12 cellular contexts compared by ENCODE assay signal in genomic region chr1:156781585-156782186, GRCh38. TPM values are rescaled to one million over a fixed set of nuclear protein-coding genes. Genes with fewer than 3 reads are reported as not detected.
A peak's percentile ranks its signal among the peaks of the same experiment; 100 is the strongest.
DNase-seq lines count a peak whose midpoint lies in the region; ATAC-seq and TF ChIP-seq lines count a peak whose summit lies in the region.
"Had no signal": no experiment of that assay in that cellular context is flagged by ENCODE, and none has a peak within 500 bp of the region (broad histone marks: within the 10 kb centered on the region; RNA-seq: fewer than 3 reads in every experiment).

No MANE protein-coding gene starts in this region.

- H3K27me3 Mint-ChIP-seq in activated T-cell treated with anti-CD3 and anti-CD28 coated beads, Interleukin-2, amount 50 U/mL, for 72 hours (ENCODE audit: low read depth), result no peaks in the 10 kb centered on the region
- no peaks in the 10 kb centered on the region for H3K27me3 Mint-ChIP-seq in stimulated activated memory B cell treated with anti-CD40 and anti-IgM and Interleukin-4, amounts not matched to agents 10 μg/mL and 1 μg/mL and 100 μg/mL, for 72 hours

- H3K27me3 ChIP-seq in gastroesophageal sphincter, result no peaks in the 10 kb centered on the region
- H3K27me3 ChIP-seq in Karpas-422 (ENCODE audit: low read length), result no peaks in the 10 kb centered on the region
- H3K27me3 ChIP-seq: vagina had no signal

- peaks cover 2 to 16% of the 10 kb centered on the region in 2 donors for H3K36me3 Mint-ChIP-seq in activated T-cell treated with anti-CD3 and anti-CD28 coated beads, Interleukin-2, amount 50 U/mL, for 72 hours (ENCODE audit: insufficient read depth in 2 of 2)
- H3K36me3 Mint-ChIP-seq in stimulated activated memory B cell treated with anti-CD40 and anti-IgM and Interleukin-4, amounts not matched to agents 10 μg/mL and 1 μg/mL and 100 μg/mL, for 72 hours, result peaks cover 50% of the 10 kb centered on the region

- no peak overlapping the region for H2AFZ ChIP-seq in Karpas-422 (ENCODE audit: low read length)

- peaks cover 12% of the 10 kb centered on the region; the same call in 1 of the 2 replicates for H4K20me1 ChIP-seq in Karpas-422 (ENCODE audit: insufficient read depth, low read depth, low read length)

- no peak for TF ChIP-seq POLR2A in gastroesophageal sphincter (IDR thresholded peaks at IDR 0.05)

- peak overlapping the region; percentile 29 for H3K27ac Mint-ChIP-seq in activated T-cell treated with anti-CD3 and anti-CD28 coated beads, Interleukin-2, amount 50 U/mL, for 72 hours
- peak overlapping the region; percentile 52 for H3K27ac Mint-ChIP-seq in stimulated activated memory B cell treated with anti-CD40 and anti-IgM and Interleukin-4, amounts not matched to agents 10 μg/mL and 1 μg/mL and 100 μg/mL, for 72 hours

- H3K9me2 ChIP-seq in Karpas-422 (replicated peaks; ENCODE audit: insufficient read depth, low read length), result no peaks in the 10 kb centered on the region

- TF ChIP-seq EP300 in gastroesophageal sphincter (IDR thresholded peaks at IDR 0.05), result no peak

- H3K79me2 ChIP-seq in Karpas-422 (ENCODE audit: low read length), result peaks cover 73% of the 10 kb centered on the region

- no peak for DNase-seq in activated T-cell treated with anti-CD3 and anti-CD28 coated beads, Interleukin-2, amount 50 U/mL, for 72 hours
- no peak for DNase-seq in activated T-cell treated with anti-CD3 and anti-CD28 coated beads for 4 hours
- peak; percentile 89 for DNase-seq in amniotic epithelial cell (ENCODE audit: low read depth)
- no peak for DNase-seq in nucleus accumbens (lab: John Stamatoyannopoulos, UW)
- DNase-seq in Karpas-422, result no peak
- DNase-seq in inferior parietal cortex (ENCODE audit: extremely low spot score), result no peak
- DNase-seq: activated CD4-positive, alpha-beta T cell treated with anti-CD3 and anti-CD28 coated beads for 1 hour; midbrain; SW 1271 had no signal

- H3K9me3 ChIP-seq in gastroesophageal sphincter, result no peaks in the 10 kb centered on the region
- no peaks in the 10 kb centered on the region for H3K9me3 ChIP-seq in Karpas-422 (ENCODE audit: low read length)
- H3K9me3 ChIP-seq: vagina had no signal

- TF ChIP-seq CTCF in gastroesophageal sphincter (IDR thresholded peaks at IDR 0.05), result no peak

- H3K4me3 Mint-ChIP-seq in activated T-cell treated with anti-CD3 and anti-CD28 coated beads, Interleukin-2, amount 50 U/mL, for 72 hours, result no peak overlapping the region
- H3K4me3 Mint-ChIP-seq in stimulated activated memory B cell treated with anti-CD40 and anti-IgM and Interleukin-4, amounts not matched to agents 10 μg/mL and 1 μg/mL and 100 μg/mL, for 72 hours, result no peak overlapping the region

- H3K4me1 ChIP-seq in gastroesophageal sphincter (peaks cover 0 to 33% (median 0%) of the 10 kb centered on the region in 3 donors), Karpas-422 (ENCODE audit: low read length) (no peaks in the 10 kb centered on the region)

- ATAC-seq in activated T-cell treated with anti-CD3 and anti-CD28 coated beads, Interleukin-2, amount 50 U/mL, for 72 hours (replicated peaks in 1 of 2), result peak; percentile 37 to 80
- peak; percentile 71 for ATAC-seq in gastroesophageal sphincter
- no peak for ATAC-seq in stimulated activated memory B cell treated with anti-CD40 and anti-IgM and Interleukin-4, amounts not matched to agents 10 μg/mL and 1 μg/mL and 100 μg/mL, for 72 hours

- H3K9ac ChIP-seq in Karpas-422 (ENCODE audit: low read length), result no peak overlapping the region

- peaks cover 28% of the 10 kb centered on the region for H3K4me1 Mint-ChIP-seq in activated T-cell treated with anti-CD3 and anti-CD28 coated beads, Interleukin-2, amount 50 U/mL, for 72 hours (ENCODE audit: low read depth)
- peaks cover 42% of the 10 kb centered on the region for H3K4me1 Mint-ChIP-seq in stimulated activated memory B cell treated with anti-CD40 and anti-IgM and Interleukin-4, amounts not matched to agents 10 μg/mL and 1 μg/mL and 100 μg/mL, for 72 hours

- H3K4me2 ChIP-seq in Karpas-422 (ENCODE audit: low read depth, low read length, poor library complexity, severe bottlenecking), result no peak overlapping the region

- H3K36me3 ChIP-seq in gastroesophageal sphincter (peaks cover 0 to 50% of the 10 kb centered on the region in 2 donors), Karpas-422 (ENCODE audit: insufficient read depth, low read length) (peaks cover 34% of the 10 kb centered on the region)

- H3K4me3 ChIP-seq in gastroesophageal sphincter (no peak overlapping the region), Karpas-422 (ENCODE audit: low read length) (no peak overlapping the region)
- H3K4me3 ChIP-seq: vagina had no signal

- H3K27ac ChIP-seq in gastroesophageal sphincter (no peak overlapping the region), Karpas-422 (ENCODE audit: low read length) (no peak overlapping the region)
- H3K27ac ChIP-seq: vagina had no signal

- no peaks in the 10 kb centered on the region for H3K9me3 Mint-ChIP-seq in activated T-cell treated with anti-CD3 and anti-CD28 coated beads, Interleukin-2, amount 50 U/mL, for 72 hours
- no peaks in the 10 kb centered on the region for H3K9me3 Mint-ChIP-seq in stimulated activated memory B cell treated with anti-CD40 and anti-IgM and Interleukin-4, amounts not matched to agents 10 μg/mL and 1 μg/mL and 100 μg/mL, for 72 hours

RNA-seq across cellular contexts. Expression of gene PRCC, which starts 14.4 kb away (rescaled TPM):
- total RNA-seq in activated T-cell treated with anti-CD3 and anti-CD28 coated beads, Interleukin-2, amount 50 U/mL, for 72 hours, result 10 to 100 TPM; 67.7 to 84.4 TPM
- 10 to 100 TPM; 33.4 to 41.0 (median 33.9) TPM for total RNA-seq in gastroesophageal sphincter
- 39.6 and 50.0 TPM in 2 replicates for total RNA-seq in Karpas-422 (2014; rRNA removed; shearing (Covaris generic); ENCODE audit: low replicate concordance)

RNA-seq across cellular contexts. Expression of gene HDGF, which starts 30.2 kb away (rescaled TPM):
- 100 to 1,000 TPM; 185 to 217 TPM for total RNA-seq in activated T-cell treated with anti-CD3 and anti-CD28 coated beads, Interleukin-2, amount 50 U/mL, for 72 hours
- total RNA-seq in gastroesophageal sphincter, result 100 to 1,000 TPM; 138 to 237 (median 186) TPM
- total RNA-seq in Karpas-422 (2014; rRNA removed; shearing (Covaris generic); ENCODE audit: low replicate concordance), result 191 and 237 TPM in 2 replicates

RNA-seq across cellular contexts. Expression of gene SH2D2A, which starts 35.0 kb away (rescaled TPM):
- 100 to 1,000 TPM; 221 to 246 TPM for total RNA-seq in activated T-cell treated with anti-CD3 and anti-CD28 coated beads, Interleukin-2, amount 50 U/mL, for 72 hours
- total RNA-seq in gastroesophageal sphincter, result under 1 TPM in 1 of 4 donors, not detected in 3; 0.94 TPM
- not detected in 2 replicates for total RNA-seq in Karpas-422 (2014; rRNA removed; shearing (Covaris generic); ENCODE audit: low replicate concordance)

RNA-seq across cellular contexts. Expression of gene MRPL24, which starts 40.8 kb away (rescaled TPM):
- 10 to 100 TPM; 45.9 to 67.8 TPM for total RNA-seq in activated T-cell treated with anti-CD3 and anti-CD28 coated beads, Interleukin-2, amount 50 U/mL, for 72 hours
- total RNA-seq in gastroesophageal sphincter, result 10 to 100 TPM; 50.6 to 84.2 (median 69.9) TPM
- total RNA-seq in Karpas-422 (2014; rRNA removed; shearing (Covaris generic); ENCODE audit: low replicate concordance), result 102 and 113 TPM in 2 replicates

RNA-seq across cellular contexts. Expression of gene ISG20L2, which starts 53.1 kb away (rescaled TPM):
- 10 to 100 TPM; 36.3 to 37.1 TPM for total RNA-seq in activated T-cell treated with anti-CD3 and anti-CD28 coated beads, Interleukin-2, amount 50 U/mL, for 72 hours
- total RNA-seq in gastroesophageal sphincter, result 10 to 100 TPM; 14.5 to 18.4 (median 17.0) TPM
- total RNA-seq in Karpas-422 (2014; rRNA removed; shearing (Covaris generic); ENCODE audit: low replicate concordance), result 17.9 and 18.4 TPM in 2 replicates

Comparison
In these comparisons a context has a peak if more than half of its experiments do, and no peak if none do; other contexts are left out.
1. RNA of gene SH2D2A, which starts 35.0 kb away (total RNA-seq): 221 to 246 TPM in activated T-cell treated with anti-CD3 and anti-CD28 coated beads, Interleukin-2, amount 50 U/mL, for 72 hours; 0.94 TPM in gastroesophageal sphincter and not detected in Karpas-422; every median in the first group is over 100 times any median in the second.